In the genomic region with DNA sequence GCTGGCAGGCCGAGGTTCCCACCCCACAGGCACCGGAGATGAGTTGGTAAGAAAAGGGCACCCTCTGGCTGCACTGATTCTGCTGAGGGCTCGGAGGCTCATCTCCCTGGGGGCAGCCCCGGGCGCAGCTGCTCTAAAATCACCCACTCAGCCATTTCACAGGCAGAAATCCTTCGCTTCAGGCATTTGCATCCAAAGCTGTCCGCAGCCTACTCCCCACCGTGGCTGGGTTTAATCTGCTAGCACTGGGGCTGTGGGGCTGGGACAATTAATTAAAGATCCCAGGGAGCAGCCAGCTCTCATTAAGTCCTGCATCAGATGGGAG, we compare ENCODE assay signal across 22 cellular contexts.
DNase-seq lines count a peak whose midpoint lies in the region; ATAC-seq and TF ChIP-seq lines count a peak whose summit lies in the region.
"Had no signal": no experiment of that assay in that cellular context is flagged by ENCODE, and none has a peak within 500 bp of the region (broad histone marks: within the 10 kb centered on the region; RNA-seq: fewer than 3 reads in every experiment).

No MANE protein-coding gene starts in this region.

- H3K9me3 ChIP-seq in left ventricle myocardium inferior (replicated peaks) (no peaks in the 10 kb centered on the region), spleen (no peaks in the 10 kb centered on the region)
- H3K9me3 ChIP-seq: A549, MG63 had no signal

- H3K27me3 Mint-ChIP-seq in chondrocyte (ENCODE audit: low read depth): peaks cover 13% of the 10 kb centered on the region
- H3K27me3 Mint-ChIP-seq in activated T-cell treated with anti-CD3 and anti-CD28 coated beads, Interleukin-2, amount 50 U/mL, for 4 hours (ENCODE audit: low read depth): peaks cover 34% of the 10 kb centered on the region

- no peaks in the 10 kb centered on the region for H3K9me3 Mint-ChIP-seq in chondrocyte (ENCODE audit: low read depth)
- H3K9me3 Mint-ChIP-seq in activated T-cell treated with anti-CD3 and anti-CD28 coated beads, Interleukin-2, amount 50 U/mL, for 4 hours: no peaks in the 10 kb centered on the region

- WGBS in spleen, 5 donors: 65 to 91% (median 78%) methylated on average over 3 to 8 of the region's 8 CpGs

- H3K4me1 Mint-ChIP-seq in chondrocyte (ENCODE audit: low read depth): peaks cover 16% of the 10 kb centered on the region
- H3K4me1 Mint-ChIP-seq in activated T-cell treated with anti-CD3 and anti-CD28 coated beads, Interleukin-2, amount 50 U/mL, for 4 hours (ENCODE audit: low read depth): no peaks in the 10 kb centered on the region
- H3K4me1 Mint-ChIP-seq: T-helper 17 cell had no signal

- DNase-seq in left ventricle myocardium inferior (peak; percentile 6), Right ventricle myocardium superior (no peak), NCI-H524 treated with DMSO at 0.1 percent for 48 hours (lab: John Stamatoyannopoulos, UW) (peak; percentile 19), chondrocyte (ENCODE audit: low spot score) (peak; percentile 30), spleen (peak; percentile 41), HK-2 (ENCODE audit: unreplicated experiment) (no peak), A172 (ENCODE audit: low spot score) (no peak)
- no peak for DNase-seq in activated T-cell treated with anti-CD3 and anti-CD28 coated beads, Interleukin-2, amount 50 U/mL, for 4 hours
- DNase-seq: C1 segment of cervical spinal cord, DMS79 treated with DMSO at 0.1 percent for 48 hours, H7, IMR-90, Kasumi-1, MG63, NCI-H1092, NCI-H1694, NCI-H2081 treated with DMSO at 0.1 percent for 48 hours, NCI-H226, NCI-H774, PC-9, T-helper 17 cell had no signal

- no peak for ATAC-seq in Right ventricle myocardium superior (ENCODE audit: poor library complexity)
- ATAC-seq in activated T-cell treated with anti-CD3 and anti-CD28 coated beads, Interleukin-2, amount 50 U/mL, for 4 hours: no peak
- ATAC-seq: A549, T-helper 17 cell had no signal

- TF ChIP-seq CTCF in left ventricle myocardium inferior (IDR thresholded peaks at IDR 0.05; ENCODE audit: borderline replicate concordance): no peak
- no peak for TF ChIP-seq CTCF in chondrocyte (IDR thresholded peaks at IDR 0.05)
- TF ChIP-seq CTCF in spleen (IDR thresholded peaks at IDR 0.05 in 8 of 11, conservative IDR thresholded peaks at IDR 0.05 in 3 of 11): no peak

- TF ChIP-seq POLR2A in spleen (IDR thresholded peaks at IDR 0.05): no peak

- intact Hi-C loops in left ventricle myocardium inferior (cut with micrococcal nuclease): no loop called here
- intact Hi-C loops in Right ventricle myocardium superior (cut with DNase I): no loop called here
- intact Hi-C loops in spleen (cut with DNase I; ENCODE audit: low total_unique reads): no loop called here

- no peaks in the 10 kb centered on the region for H3K36me3 ChIP-seq in left ventricle myocardium inferior
- no peaks in the 10 kb centered on the region for H3K36me3 ChIP-seq in spleen
- H3K36me3 ChIP-seq: MG63 had no signal

- H3K27ac Mint-ChIP-seq in chondrocyte (ENCODE audit: unreplicated experiment): no peak overlapping the region
- H3K27ac Mint-ChIP-seq: T-helper 17 cell had no signal

- H3K27me3 ChIP-seq in left ventricle myocardium inferior (ENCODE audit: low read depth) (peaks cover 100% of the 10 kb centered on the region), spleen (replicated peaks in 1 of 7) (peaks cover 0 to 78% (median 0%) of the 10 kb centered on the region in 7 donors)

- no peaks in the 10 kb centered on the region for H3K36me3 Mint-ChIP-seq in chondrocyte (ENCODE audit: low read depth)
- no peaks in the 10 kb centered on the region for H3K36me3 Mint-ChIP-seq in activated T-cell treated with anti-CD3 and anti-CD28 coated beads, Interleukin-2, amount 50 U/mL, for 4 hours (ENCODE audit: insufficient read depth)

- no peak overlapping the region for H3K4me3 Mint-ChIP-seq in chondrocyte (ENCODE audit: unreplicated experiment)
- no peak overlapping the region for H3K4me3 Mint-ChIP-seq in activated T-cell treated with anti-CD3 and anti-CD28 coated beads, Interleukin-2, amount 50 U/mL, for 4 hours
- H3K4me3 Mint-ChIP-seq: T-helper 17 cell had no signal

- H3K4me3 ChIP-seq in left ventricle myocardium inferior: no peak overlapping the region
- no peak overlapping the region for H3K4me3 ChIP-seq in spleen
- H3K4me3 ChIP-seq: A549, MG63, PC-9 had no signal

- H3K27ac ChIP-seq in left ventricle myocardium inferior (replicated peaks): no peak overlapping the region
- no peak overlapping the region for H3K27ac ChIP-seq in spleen
- H3K27ac ChIP-seq: A549, PC-9 had no signal

- H3K4me1 ChIP-seq in left ventricle myocardium inferior: no peaks in the 10 kb centered on the region
- no peaks in the 10 kb centered on the region for H3K4me1 ChIP-seq in spleen
- H3K4me1 ChIP-seq: A549 had no signal

Comparison
In these comparisons a context has a peak if more than half of its experiments do, and no peak if none do; other contexts are left out.
1. DNase-seq: peak in left ventricle myocardium inferior (single experiment), NCI-H524 treated with DMSO at 0.1 percent for 48 hours (single experiment), chondrocyte (single experiment) and spleen (single experiment); none in Right ventricle myocardium superior (single experiment), HK-2 (single experiment), activated T-cell treated with anti-CD3 and anti-CD28 coated beads, Interleukin-2, amount 50 U/mL, for 4 hours (single experiment) and A172 (single experiment).